In the genomic region with DNA sequence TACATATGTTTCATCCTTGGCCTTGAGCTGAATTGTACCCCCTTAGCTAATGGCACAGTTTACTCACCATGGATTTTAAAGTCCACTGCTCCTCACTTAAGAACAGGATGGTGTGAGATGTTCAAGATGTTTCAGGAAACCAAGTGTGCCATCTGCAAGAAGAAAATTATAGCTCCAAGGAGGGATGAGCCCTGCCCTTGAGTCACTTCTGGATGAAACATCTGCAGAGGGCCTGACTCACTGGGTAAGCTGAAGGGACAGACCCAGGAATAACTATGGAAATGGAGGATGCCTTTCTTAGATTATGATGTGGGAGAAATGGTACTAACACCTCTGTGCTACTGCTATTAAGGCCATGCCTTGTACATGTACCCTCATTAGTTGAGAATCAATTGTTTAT, we compare ENCODE assay signal across 17 cellular contexts.
"Had no signal": no experiment of that assay in that cellular context is flagged by ENCODE, and none has a peak within 500 bp of the region (broad histone marks: within the 10 kb centered on the region; RNA-seq: fewer than 3 reads in every experiment).

No MANE protein-coding gene starts in this region.

- H3K27me3 Mint-ChIP-seq: activated naive CD4-positive, alpha-beta T cell treated with anti-CD3 and anti-CD28 coated beads, Interleukin-2, amount 10 ng/mL, durations not matched to agents 7 days and 5 days; memory B cell; naive thymus-derived CD4-positive, alpha-beta T cell had no signal

- H3K36me3 ChIP-seq: adrenal gland, cardiac muscle cell, uterus had no signal

- H3K27ac Mint-ChIP-seq: endodermal cell; memory B cell; naive thymus-derived CD4-positive, alpha-beta T cell had no signal

- H3K9me3 ChIP-seq: adrenal gland, mucosa of descending colon, tibial artery, uterus had no signal

- H3K4me3 Mint-ChIP-seq: activated naive CD4-positive, alpha-beta T cell treated with anti-CD3 and anti-CD28 coated beads, Interleukin-2, amount 10 ng/mL, durations not matched to agents 7 days and 5 days; endodermal cell; memory B cell; naive thymus-derived CD4-positive, alpha-beta T cell had no signal

- ATAC-seq: left ventricle myocardium superior; mucosa of descending colon; naive thymus-derived CD4-positive, alpha-beta T cell had no signal

- H3K9me3 Mint-ChIP-seq: activated naive CD4-positive, alpha-beta T cell treated with anti-CD3 and anti-CD28 coated beads, Interleukin-2, amount 10 ng/mL, durations not matched to agents 7 days and 5 days; endodermal cell; memory B cell; naive thymus-derived CD4-positive, alpha-beta T cell had no signal

- H3K4me3 ChIP-seq: adrenal gland, cardiac muscle cell, mucosa of descending colon, tibial artery, uterus had no signal

- H3K27ac ChIP-seq: adrenal gland, cardiac muscle cell, tibial artery, uterus, WERI-Rb-1 had no signal

- H3K27me3 ChIP-seq: adrenal gland, cardiac muscle cell, tibial artery, uterus had no signal

- DNase-seq: activated CD4-positive, alpha-beta T cell treated with anti-CD3 and anti-CD28 coated beads, Interleukin-2, amount 50 U/mL, for 48 hours; activated naive CD4-positive, alpha-beta T cell treated with anti-CD3 and anti-CD28 coated beads, Interleukin-2, amount 10 ng/mL, durations not matched to agents 7 days and 5 days; adrenal gland; endodermal cell; erythroblast; hippocampal formation; left ventricle myocardium superior; mucosa of descending colon; naive thymus-derived CD4-positive, alpha-beta T cell; stimulated activated CD4-positive, alpha-beta T cell treated with anti-CD3 and anti-CD28 coated beads, Interleukin-2, amount 100 ng/mL, for 48 hours; stimulated activated naive CD4-positive, alpha-beta T cell; T1000; tibial artery; uterus; WERI-Rb-1 had no signal
